ENCODE assay signal across 15 cellular contexts in the genomic region with DNA sequence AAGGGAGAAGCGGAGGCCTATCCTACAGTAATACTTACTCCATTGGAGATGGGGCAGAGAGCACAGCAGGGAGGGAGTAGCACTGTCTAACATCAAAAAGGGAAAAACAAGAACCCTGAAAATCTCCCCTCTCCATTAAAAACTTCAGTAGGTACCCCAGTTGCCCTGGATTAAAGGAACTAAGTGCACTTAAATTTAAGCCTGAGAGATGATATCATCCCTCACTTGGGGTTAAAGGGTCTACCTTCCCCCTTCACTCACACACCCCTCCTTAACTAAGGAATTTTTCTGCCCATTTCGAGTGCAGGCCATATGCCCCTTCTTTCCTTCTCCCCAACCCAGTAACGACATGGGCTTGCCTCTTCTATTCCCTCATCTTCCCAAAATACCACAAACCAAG. TPM values are rescaled to one million over a fixed set of nuclear protein-coding genes. Genes with fewer than 3 reads are reported as not detected.
A peak's percentile ranks its signal among the peaks of the same experiment; 100 is the strongest.
DNase-seq lines count a peak whose midpoint lies in the region; ATAC-seq and TF ChIP-seq lines count a peak whose summit lies in the region.
"Had no signal": no experiment of that assay in that cellular context is flagged by ENCODE, and none has a peak within 500 bp of the region (broad histone marks: within the 10 kb centered on the region; RNA-seq: fewer than 3 reads in every experiment).

No MANE protein-coding gene starts in this region.

- CTCF ChIA-PET in HCT116 (lab: Charles Lee): interaction anchor here (1.1 to 1.4 kb wide), 2 partner anchors 22 to 53 kb away, joined by 4 read pairs; a partner anchor contains a TSS

- peaks cover 39 to 66% of the 10 kb centered on the region in 2 experiments for H3K4me1 ChIP-seq in HCT116 (ENCODE audit: control insufficient read depth in 1 of 2, insufficient read depth in 2 of 2, low read length in 2 of 2)
- H3K4me1 ChIP-seq in RWPE2 (ENCODE audit: insufficient read depth, poor library complexity, severe bottlenecking): peaks cover 31% of the 10 kb centered on the region
- H3K4me1 ChIP-seq in esophagus muscularis mucosa: peaks cover 26 to 59% (median 50%) of the 10 kb centered on the region in 4 donors
- H3K4me1 ChIP-seq in skeletal muscle tissue (ENCODE audit: control insufficient read depth in 3 of 3, insufficient read depth in 3 of 3, low read length in 3 of 3): peaks cover 30 to 43% (median 31%) of the 10 kb centered on the region in 3 donors
- H3K4me1 ChIP-seq in thyroid gland: peaks cover 13 to 27% of the 10 kb centered on the region in 2 donors

- DNase-seq in HCT116 (ENCODE audit: low read depth, low spot score): no peak
- DNase-seq in RWPE2 (ENCODE audit: low spot score): no peak
- no peak for DNase-seq in esophagus muscularis mucosa (ENCODE audit: extremely low spot score)
- DNase-seq in GDM1 (lab: John Stamatoyannopoulos, UW): no peak
- DNase-seq in thyroid gland: no peak
- DNase-seq in activated CD8-positive, alpha-beta memory T cell treated with anti-CD3 and anti-CD28 coated beads for 24 hours: no peak
- DNase-seq: activated CD4-positive, CD25-positive, alpha-beta regulatory T cell; activated naive CD8-positive, alpha-beta T cell treated with anti-CD3 and anti-CD28 coated beads for 36 hours; NCI-H1694 treated with DMSO at 0.1 percent for 48 hours; NCI-H526; nucleus accumbens; small intestine; stimulated activated naive CD8-positive, alpha-beta T cell treated with anti-CD3 and anti-CD28 coated beads, Interleukin-15, Interleukin-2, amounts not matched to agents 100 U/mL and 50 U/mL, for 24 hours had no signal

- TF ChIP-seq POLR2A in HCT116 (IDR thresholded peaks at IDR 0.05; ENCODE audit: borderline replicate concordance, extremely low read depth, insufficient read depth, insufficient read length) (no peak), esophagus muscularis mucosa (IDR thresholded peaks at IDR 0.05; ENCODE audit: low read depth) (no peak), thyroid gland (IDR thresholded peaks at IDR 0.05) (no peak)

- H3K27me3 ChIP-seq in HCT116 (ENCODE audit: insufficient read depth, low read length) (no peaks in the 10 kb centered on the region), RWPE2 (ENCODE audit: insufficient read depth, poor library complexity, severe bottlenecking) (no peaks in the 10 kb centered on the region), esophagus muscularis mucosa (no peaks in the 10 kb centered on the region), skeletal muscle tissue (ENCODE audit: control insufficient read depth in 3 of 3, insufficient read depth in 3 of 3, low read length in 3 of 3) (no peaks in the 10 kb centered on the region), thyroid gland (no peaks in the 10 kb centered on the region)

- POLR2A ChIA-PET in HCT116 (lab: Charles Lee): interaction anchor here (1.4 to 4.2 kb wide), 3 partner anchors 12 to 70 kb away, joined by 4 to 23 read pairs (median 11); partner anchors contain the start of gene OTUD7B

- intact Hi-C loops in HCT116 (cut with micrococcal nuclease): no loop called here
- intact Hi-C loops in esophagus muscularis mucosa (cut with DNase I): no loop called here
- intact Hi-C loops in thyroid gland (cut with DNase I): no loop called here

- TF ChIP-seq RAD21 in HCT116 (IDR thresholded peaks at IDR 0.05; ENCODE audit: low read depth): no peak

- no TSS peak for BruUV-seq in HCT116 (replicated peaks; lab: Mats Ljungman, UMichigan)

- H3K79me2 ChIP-seq in HCT116 (ENCODE audit: insufficient read depth, low read length): no peaks in the 10 kb centered on the region

- TF ChIP-seq EP300 in esophagus muscularis mucosa (IDR thresholded peaks at IDR 0.05): no peak

- no peak overlapping the region for H2AFZ ChIP-seq in HCT116 (ENCODE audit: low read depth, low read length, poor library complexity, severe bottlenecking)

- peak overlapping the region; percentile 90 for H3K4me2 ChIP-seq in HCT116 (ENCODE audit: low read length)

- WGBS in esophagus muscularis mucosa: 90% methylated on average over 3 of the region's 3 CpGs
- 83 to 89% methylated on average over 3 of the region's 3 CpGs for WGBS in thyroid gland, 2 donors

- no peaks in the 10 kb centered on the region for H3K9me2 ChIP-seq in HCT116 (ENCODE audit: insufficient read depth)

- H4K20me1 ChIP-seq in HCT116 (ENCODE audit: insufficient read depth): no peaks in the 10 kb centered on the region

- H3K27ac ChIP-seq in HCT116 (ENCODE audit: low read depth, low read length) (peak overlapping the region; percentile 89), RWPE2 (ENCODE audit: poor library complexity, severe bottlenecking) (peak overlapping the region; percentile 86), esophagus muscularis mucosa (replicated peaks in 1 of 4) (peak overlapping the region; percentile 81 to 84 (median 82)), skeletal muscle tissue (ENCODE audit: low read depth, low read length) (peak overlapping the region; percentile 93), thyroid gland (no peak overlapping the region)

- H3K36me3 ChIP-seq in HCT116 (ENCODE audit: control insufficient read depth in 1 of 2, insufficient read depth in 2 of 2, low read length in 2 of 2) (peaks cover 4 to 5% of the 10 kb centered on the region in 2 experiments; a peak in 2 of 4 replicates), RWPE2 (ENCODE audit: low read depth) (peaks cover 6% of the 10 kb centered on the region), esophagus muscularis mucosa (peaks cover 5 to 24% (median 22%) of the 10 kb centered on the region in 4 donors), skeletal muscle tissue (ENCODE audit: control insufficient read depth in 3 of 3, insufficient read depth in 3 of 3, low read length in 3 of 3) (peaks cover 18 to 20% (median 19%) of the 10 kb centered on the region in 3 donors), thyroid gland (peaks cover 16 to 18% of the 10 kb centered on the region in 2 donors)

- RAD21 ChIA-PET in HCT116 (lab: Charles Lee; ENCODE audit: low non-redundant PET in 1 of 2, low total read pairs in 2 of 2, uncharacterized antibody in 2 of 2, unreplicated experiment in 2 of 2): no interaction called here

- H3K9ac ChIP-seq in HCT116 (ENCODE audit: low read length): peak overlapping the region; percentile 67
- no peak overlapping the region for H3K9ac ChIP-seq in skeletal muscle tissue (ENCODE audit: low read depth in 1 of 3, low read length in 3 of 3)

- ATAC-seq in HCT116: no peak
- ATAC-seq in RWPE2 (ENCODE audit: low read depth): no peak
- ATAC-seq: stimulated activated naive CD8-positive, alpha-beta T cell treated with anti-CD3 and anti-CD28 coated beads, Interleukin-15, Interleukin-2, amounts not matched to agents 100 U/mL and 50 U/mL, for 24 hours had no signal

- H3K9me3 ChIP-seq in HCT116 (ENCODE audit: control insufficient read depth in 1 of 2, insufficient read depth in 1 of 2, low read depth in 1 of 2, low read length in 2 of 2) (no peaks in the 10 kb centered on the region), RWPE2 (ENCODE audit: severe bottlenecking) (no peaks in the 10 kb centered on the region), esophagus muscularis mucosa (no peaks in the 10 kb centered on the region), skeletal muscle tissue (ENCODE audit: control insufficient read depth in 3 of 3, low read length in 3 of 3) (no peaks in the 10 kb centered on the region), thyroid gland (no peaks in the 10 kb centered on the region)
- H3K9me3 ChIP-seq: HAP-1 had no signal

- H3K4me3 ChIP-seq in HCT116 (replicated peaks in 1 of 2; ENCODE audit: low read depth in 1 of 2, low read length in 2 of 2): no peak overlapping the region
- no peak overlapping the region for H3K4me3 ChIP-seq in RWPE2 (ENCODE audit: severe bottlenecking)
- H3K4me3 ChIP-seq in esophagus muscularis mucosa: no peak overlapping the region
- no peak overlapping the region for H3K4me3 ChIP-seq in skeletal muscle tissue (ENCODE audit: low read length in 3 of 3)
- H3K4me3 ChIP-seq in thyroid gland (replicated peaks in 1 of 3): no peak overlapping the region
- H3K4me3 ChIP-seq: HAP-1 had no signal

- TF ChIP-seq CTCF in HCT116 (IDR thresholded peaks at IDR 0.05 in 2 of 3, conservative IDR thresholded peaks at IDR 0.05 in 1 of 3; ENCODE audit: borderline replicate concordance in 1 of 3, insufficient read depth in 1 of 3, low read depth in 2 of 3, low read length in 2 of 3) (no peak), RWPE2 (IDR thresholded peaks at IDR 0.05; ENCODE audit: poor library complexity, severe bottlenecking) (no peak), esophagus muscularis mucosa (IDR thresholded peaks at IDR 0.05) (no peak), thyroid gland (IDR thresholded peaks at IDR 0.05) (no peak)

TF ChIP-seq in HCT116, 20 proteins besides CTCF, POLR2A, EP300 and RAD21:
- TF ChIP-seq ELF1 (IDR thresholded peaks at IDR 0.05; ENCODE audit: borderline replicate concordance, low read depth) (no peak), SRF (IDR thresholded peaks at IDR 0.05; ENCODE audit: low read depth) (no peak), CBX3 (IDR thresholded peaks at IDR 0.05; ENCODE audit: low read depth) (no peak), EGR1 (IDR thresholded peaks at IDR 0.05; ENCODE audit: low read depth) (no peak), SP1 (IDR thresholded peaks at IDR 0.05; ENCODE audit: low read depth) (no peak), POLR2AphosphoS5 (IDR thresholded peaks at IDR 0.05; ENCODE audit: low read depth, low read length) (no peak), YY1 (IDR thresholded peaks at IDR 0.05; ENCODE audit: extremely low read depth, insufficient replicate concordance, low read depth, low read length) (no peak)
- TF ChIP-seq, protein P1, sequence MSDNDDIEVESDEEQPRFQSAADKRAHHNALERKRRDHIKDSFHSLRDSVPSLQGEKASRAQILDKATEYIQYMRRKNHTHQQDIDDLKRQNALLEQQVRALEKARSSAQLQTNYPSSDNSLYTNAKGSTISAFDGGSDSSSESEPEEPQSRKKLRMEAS (IDR thresholded peaks at IDR 0.05): no peak

RNA-seq across cellular contexts. Expression of gene MTMR11, which starts 3.7 kb away (rescaled TPM):
- total RNA-seq in HCT116 (2021; ENCODE audit: unreplicated experiment): 10.5 TPM
- 11.6 and 12.3 TPM in 2 replicates for polyA plus RNA-seq in HCT116 (2012)
- 10 to 100 TPM in 2 of 4 donors, 1 to 10 TPM in 2; 7.3 to 15.0 (median 10.5) TPM for total RNA-seq in esophagus muscularis mucosa
- total RNA-seq in skeletal muscle tissue: 6.8 TPM
- 1 to 10 TPM; 2.0 to 8.6 (median 5.6) TPM for total RNA-seq in thyroid gland

RNA-seq across cellular contexts. Expression of gene SF3B4, which starts 12.8 kb away (rescaled TPM):
- total RNA-seq in HCT116 (2021; ENCODE audit: unreplicated experiment): 88.5 TPM
- polyA plus RNA-seq in HCT116 (2012): 57.4 and 62.4 TPM in 2 replicates
- total RNA-seq in esophagus muscularis mucosa: 10 to 100 TPM; 12.1 to 21.6 (median 14.0) TPM
- total RNA-seq in skeletal muscle tissue: 8.4 TPM
- 10 to 100 TPM; 10.2 to 17.9 (median 12.4) TPM for total RNA-seq in thyroid gland

RNA-seq across cellular contexts. Expression of gene SV2A, which starts 22.8 kb away (rescaled TPM):
- 0.15 TPM for total RNA-seq in HCT116 (2021; ENCODE audit: unreplicated experiment)
- polyA plus RNA-seq in HCT116 (2012): 0.05 TPM in 1 of 2 replicates, not detected in the other
- total RNA-seq in esophagus muscularis mucosa: 1 to 10 TPM; 3.3 to 8.6 (median 5.5) TPM
- total RNA-seq in skeletal muscle tissue: 2.1 TPM
- 1 to 10 TPM; 3.0 to 5.9 (median 4.0) TPM for total RNA-seq in thyroid gland

RNA-seq across cellular contexts. Expression of gene BOLA1, which starts 41.1 kb away (rescaled TPM):
- total RNA-seq in HCT116 (2021; ENCODE audit: unreplicated experiment): 20.4 TPM
- 21.2 and 22.9 TPM in 2 replicates for polyA plus RNA-seq in HCT116 (2012)
- 10 to 100 TPM; 31.1 to 45.8 (median 41.6) TPM for total RNA-seq in esophagus muscularis mucosa
- 6.3 TPM for total RNA-seq in skeletal muscle tissue
- total RNA-seq in thyroid gland: 10 to 100 TPM; 23.5 to 55.8 (median 31.6) TPM

Comparison
In these comparisons a context has a peak if more than half of its experiments do, and no peak if none do; other contexts are left out.
1. H3K27ac ChIP-seq: peak in HCT116 (single experiment), RWPE2 (single experiment), esophagus muscularis mucosa (4 of 4) and skeletal muscle tissue (single experiment); none in thyroid gland (0 of 3).